In genomic region chr3:111335512-111335911, GRCh38 we compare ENCODE assay signal across 17 cellular contexts.
DNase-seq lines count a peak whose midpoint lies in the region; ATAC-seq lines count a peak whose summit lies in the region.
"Had no signal": no experiment of that assay in that cellular context is flagged by ENCODE, and none has a peak within 500 bp of the region (broad histone marks: within the 10 kb centered on the region; RNA-seq: fewer than 3 reads in every experiment).

No MANE protein-coding gene starts in this region.

- ATAC-seq in activated naive CD8-positive, alpha-beta T cell treated with anti-CD3 and anti-CD28 coated beads, Interleukin-2, amount 10 ng/mL, durations not matched to agents 7 days and 5 days (ENCODE audit: low read depth) = peak; percentile 51
- ATAC-seq in HG02642 (IDR thresholded peaks at IDR 0.05; ENCODE audit: poor library complexity, unreplicated experiment) (peak; percentile 59), HG03565 (IDR thresholded peaks at IDR 0.05; ENCODE audit: unreplicated experiment) (peak; percentile 62)
- ATAC-seq in naive thymus-derived CD4-positive, alpha-beta T cell = no peak
- ATAC-seq: heart left ventricle had no signal

- no peak overlapping the region for H3K4me3 ChIP-seq in naive thymus-derived CD4-positive, alpha-beta T cell (ENCODE audit: low read length)
- H3K4me3 ChIP-seq: heart left ventricle, ovary, SJCRH30 had no signal

- intact Hi-C loops in naive thymus-derived CD4-positive, alpha-beta T cell (cut with micrococcal nuclease) = loop anchor here (5.0 kb wide), 3 partner anchors 83 to 1603 kb away; no protein-coding TSS in a partner anchor

- H3K27ac ChIP-seq in naive thymus-derived CD4-positive, alpha-beta T cell (ENCODE audit: low read depth, low read length) = no peak overlapping the region
- H3K27ac ChIP-seq: heart left ventricle, ovary had no signal

- no peak for DNase-seq in activated naive CD8-positive, alpha-beta T cell treated with anti-CD3 and anti-CD28 coated beads, Interleukin-2, amount 10 ng/mL, durations not matched to agents 7 days and 5 days
- no peak for DNase-seq in activated naive CD8-positive, alpha-beta T cell treated with anti-CD3 and anti-CD28 coated beads for 36 hours
- DNase-seq in NCI-H526 (lab: John Stamatoyannopoulos, UW) (no peak), MV-4-11 (lab: John Stamatoyannopoulos, UW) (no peak), midbrain (lab: John Stamatoyannopoulos, UW) (no peak)
- no peak for DNase-seq in naive thymus-derived CD4-positive, alpha-beta T cell
- DNase-seq: activated CD4-positive, alpha-beta memory T cell treated with anti-CD3 and anti-CD28 coated beads, Interleukin-2, amount 10 ng/mL, durations not matched to agents 7 days and 5 days; activated gamma-delta T cell; heart left ventricle; MM.1S; ovary; small intestine had no signal

- no peaks in the 10 kb centered on the region for H3K4me1 ChIP-seq in naive thymus-derived CD4-positive, alpha-beta T cell (ENCODE audit: control insufficient read depth in 2 of 2, insufficient read depth in 2 of 2, low read length in 2 of 2)
- H3K4me1 ChIP-seq: heart left ventricle had no signal

- H3K27me3 Mint-ChIP-seq in activated naive CD8-positive, alpha-beta T cell treated with anti-CD3 and anti-CD28 coated beads, Interleukin-2, amount 10 ng/mL, durations not matched to agents 7 days and 5 days = no peaks in the 10 kb centered on the region
- no peaks in the 10 kb centered on the region for H3K27me3 Mint-ChIP-seq in activated naive CD8-positive, alpha-beta T cell treated with anti-CD3 and anti-CD28 coated beads for 36 hours
- no peaks in the 10 kb centered on the region for H3K27me3 Mint-ChIP-seq in naive thymus-derived CD4-positive, alpha-beta T cell
- H3K27me3 Mint-ChIP-seq: activated CD4-positive, alpha-beta memory T cell treated with anti-CD3 and anti-CD28 coated beads, Interleukin-2, amount 10 ng/mL, durations not matched to agents 7 days and 5 days; dendritic cell treated with granulocyte-macrophage colony-stimulating factor and Interleukin-4, amounts not matched to agents 40 ng/mL and 50 ng/mL, for 4 days had no signal

- peaks cover 24% of the 10 kb centered on the region for H3K4me1 Mint-ChIP-seq in activated naive CD8-positive, alpha-beta T cell treated with anti-CD3 and anti-CD28 coated beads, Interleukin-2, amount 10 ng/mL, durations not matched to agents 7 days and 5 days
- H3K4me1 Mint-ChIP-seq in activated naive CD8-positive, alpha-beta T cell treated with anti-CD3 and anti-CD28 coated beads for 36 hours = peaks cover 23% of the 10 kb centered on the region
- peaks cover 4 to 37% (median 12%) of the 10 kb centered on the region in 7 donors for H3K4me1 Mint-ChIP-seq in naive thymus-derived CD4-positive, alpha-beta T cell

- peaks cover 0 to 4% (median 0%) of the 10 kb centered on the region in 3 experiments for H3K9me3 ChIP-seq in naive thymus-derived CD4-positive, alpha-beta T cell (ENCODE audit: control insufficient read depth in 2 of 3, low read length in 3 of 3)
- H3K9me3 ChIP-seq: ovary, SJCRH30 had no signal

- peak overlapping the region; percentile 36 for H3K27ac Mint-ChIP-seq in activated naive CD8-positive, alpha-beta T cell treated with anti-CD3 and anti-CD28 coated beads, Interleukin-2, amount 10 ng/mL, durations not matched to agents 7 days and 5 days
- H3K27ac Mint-ChIP-seq in activated naive CD8-positive, alpha-beta T cell treated with anti-CD3 and anti-CD28 coated beads for 36 hours = no peak overlapping the region
- H3K27ac Mint-ChIP-seq in naive thymus-derived CD4-positive, alpha-beta T cell = no peak overlapping the region
- H3K27ac Mint-ChIP-seq: activated CD4-positive, alpha-beta memory T cell treated with anti-CD3 and anti-CD28 coated beads, Interleukin-2, amount 10 ng/mL, durations not matched to agents 7 days and 5 days; dendritic cell treated with granulocyte-macrophage colony-stimulating factor and Interleukin-4, amounts not matched to agents 40 ng/mL and 50 ng/mL, for 4 days; mesothelial cell of epicardium had no signal

- H3K27me3 ChIP-seq in naive thymus-derived CD4-positive, alpha-beta T cell (ENCODE audit: control insufficient read depth in 2 of 2, insufficient read depth in 2 of 2, low read length in 2 of 2) = no peaks in the 10 kb centered on the region
- H3K27me3 ChIP-seq: heart left ventricle, ovary, SJCRH30 had no signal

- peaks cover 7% of the 10 kb centered on the region for H3K36me3 Mint-ChIP-seq in activated naive CD8-positive, alpha-beta T cell treated with anti-CD3 and anti-CD28 coated beads, Interleukin-2, amount 10 ng/mL, durations not matched to agents 7 days and 5 days
- no peaks in the 10 kb centered on the region for H3K36me3 Mint-ChIP-seq in activated naive CD8-positive, alpha-beta T cell treated with anti-CD3 and anti-CD28 coated beads for 36 hours
- peaks cover 0 to 9% (median 5%) of the 10 kb centered on the region in 5 donors for H3K36me3 Mint-ChIP-seq in naive thymus-derived CD4-positive, alpha-beta T cell
- H3K36me3 Mint-ChIP-seq: mesothelial cell of epicardium had no signal

- POLR2A ChIA-PET in activated naive CD8-positive, alpha-beta T cell treated with anti-CD3 and anti-CD28 coated beads, Interleukin-2, amount 10 ng/mL, durations not matched to agents 7 days and 5 days (lab: Charles Lee) = no interaction called here
- POLR2A ChIA-PET in naive thymus-derived CD4-positive, alpha-beta T cell (lab: Charles Lee) = interaction anchor here (1.0 to 1.2 kb wide), 2 partner anchors 10 to 24 kb away, joined by 3 to 6 read pairs; no protein-coding TSS in a partner anchor

- no peaks in the 10 kb centered on the region for H3K36me3 ChIP-seq in naive thymus-derived CD4-positive, alpha-beta T cell (ENCODE audit: control insufficient read depth in 2 of 3, insufficient read depth in 3 of 3, low read length in 3 of 3)
- H3K36me3 ChIP-seq: heart left ventricle, ovary, SJCRH30 had no signal

- H3K4me3 Mint-ChIP-seq in activated naive CD8-positive, alpha-beta T cell treated with anti-CD3 and anti-CD28 coated beads, Interleukin-2, amount 10 ng/mL, durations not matched to agents 7 days and 5 days = no peak overlapping the region
- no peak overlapping the region for H3K4me3 Mint-ChIP-seq in activated naive CD8-positive, alpha-beta T cell treated with anti-CD3 and anti-CD28 coated beads for 36 hours
- no peak overlapping the region for H3K4me3 Mint-ChIP-seq in naive thymus-derived CD4-positive, alpha-beta T cell
- H3K4me3 Mint-ChIP-seq: activated CD4-positive, alpha-beta memory T cell treated with anti-CD3 and anti-CD28 coated beads, Interleukin-2, amount 10 ng/mL, durations not matched to agents 7 days and 5 days; dendritic cell treated with granulocyte-macrophage colony-stimulating factor and Interleukin-4, amounts not matched to agents 40 ng/mL and 50 ng/mL, for 4 days; mesothelial cell of epicardium had no signal

- CTCF ChIA-PET in naive thymus-derived CD4-positive, alpha-beta T cell (lab: Charles Lee) = interaction anchor here (0.8 to 2.0 kb wide), 3 partner anchors 34 to 255 kb away, joined by 3 to 7 read pairs (median 3); no protein-coding TSS in a partner anchor

- peaks cover 8% of the 10 kb centered on the region for H3K9me3 Mint-ChIP-seq in activated naive CD8-positive, alpha-beta T cell treated with anti-CD3 and anti-CD28 coated beads, Interleukin-2, amount 10 ng/mL, durations not matched to agents 7 days and 5 days
- peaks cover 3% of the 10 kb centered on the region for H3K9me3 Mint-ChIP-seq in activated naive CD8-positive, alpha-beta T cell treated with anti-CD3 and anti-CD28 coated beads for 36 hours
- H3K9me3 Mint-ChIP-seq in naive thymus-derived CD4-positive, alpha-beta T cell = peaks cover 0 to 14% (median 6%) of the 10 kb centered on the region in 11 donors
- H3K9me3 Mint-ChIP-seq: dendritic cell treated with granulocyte-macrophage colony-stimulating factor and Interleukin-4, amounts not matched to agents 40 ng/mL and 50 ng/mL, for 4 days had no signal
